Comparison of ENCODE assay signal across 23 cellular contexts in genomic region chr15:76363251-76363650, GRCh38. TPM values are rescaled to one million over a fixed set of nuclear protein-coding genes. Genes with fewer than 3 reads are reported as not detected.
"Had no signal": no experiment of that assay in that cellular context is flagged by ENCODE, and none has a peak within 500 bp of the region (broad histone marks: within the 10 kb centered on the region; RNA-seq: fewer than 3 reads in every experiment).

No MANE protein-coding gene starts in this region.

- H3K36me3 Mint-ChIP-seq: natural killer cell had no signal

- ATAC-seq: heart right ventricle; natural killer cell; sciatic nerve; stimulated activated memory B cell treated with anti-CD40 and anti-IgM and Interleukin-4, amounts not matched to agents 10 μg/mL and 1 μg/mL and 100 μg/mL, for 72 hours had no signal

- H3K9me3 Mint-ChIP-seq: natural killer cell; neural crest cell; stimulated activated memory B cell treated with anti-CD40 and anti-IgM and Interleukin-4, amounts not matched to agents 10 μg/mL and 1 μg/mL and 100 μg/mL, for 72 hours; stimulated activated naive CD8-positive, alpha-beta T cell treated with anti-CD3 and anti-CD28 coated beads, Interleukin-15, Interleukin-2, amounts not matched to agents 100 ng/mL and 50 ng/mL, for 24 hours had no signal

- H3K27ac Mint-ChIP-seq: natural killer cell; stimulated activated memory B cell treated with anti-CD40 and anti-IgM and Interleukin-4, amounts not matched to agents 10 μg/mL and 1 μg/mL and 100 μg/mL, for 72 hours; stimulated activated naive CD8-positive, alpha-beta T cell treated with anti-CD3 and anti-CD28 coated beads, Interleukin-15, Interleukin-2, amounts not matched to agents 100 ng/mL and 50 ng/mL, for 24 hours had no signal

- H3K27me3 ChIP-seq: dorsolateral prefrontal cortex, heart right ventricle, spleen, tibial artery had no signal

- DNase-seq: dorsolateral prefrontal cortex; effector CD8-positive, alpha-beta T cell; heart right ventricle; hypothalamus; kidney glomerular epithelial cell; mesendoderm; natural killer cell; posterior cingulate gyrus; spleen; stimulated activated CD4-positive, alpha-beta T cell treated with anti-CD3 and anti-CD28 coated beads, Interleukin-15, amount 100 ng/mL, for 24 hours; stimulated activated CD4-positive, alpha-beta T cell treated with anti-CD3 and anti-CD28 coated beads, Interleukin-1b, Interleukin-23, amount 100 ng/mL, for 48 hours; stimulated activated CD4-positive, alpha-beta T cell treated with anti-CD3 and anti-CD28 coated beads, Interleukin-4, amount 100 ng/mL, for 24 hours; tibial artery had no signal

- H3K4me3 ChIP-seq: coronary artery, dorsolateral prefrontal cortex, heart right ventricle, spleen, tibial artery had no signal

- H3K4me3 Mint-ChIP-seq: natural killer cell; neural crest cell; stimulated activated memory B cell treated with anti-CD40 and anti-IgM and Interleukin-4, amounts not matched to agents 10 μg/mL and 1 μg/mL and 100 μg/mL, for 72 hours; stimulated activated naive CD8-positive, alpha-beta T cell treated with anti-CD3 and anti-CD28 coated beads, Interleukin-15, Interleukin-2, amounts not matched to agents 100 ng/mL and 50 ng/mL, for 24 hours had no signal

- H3K4me1 Mint-ChIP-seq: natural killer cell; neural crest cell; stimulated activated memory B cell treated with anti-CD40 and anti-IgM and Interleukin-4, amounts not matched to agents 10 μg/mL and 1 μg/mL and 100 μg/mL, for 72 hours had no signal

- H3K27me3 Mint-ChIP-seq: stimulated activated memory B cell treated with anti-CD40 and anti-IgM and Interleukin-4, amounts not matched to agents 10 μg/mL and 1 μg/mL and 100 μg/mL, for 72 hours; stimulated activated naive CD8-positive, alpha-beta T cell treated with anti-CD3 and anti-CD28 coated beads, Interleukin-15, Interleukin-2, amounts not matched to agents 100 ng/mL and 50 ng/mL, for 24 hours had no signal

- H3K27ac ChIP-seq: coronary artery, dorsolateral prefrontal cortex, heart right ventricle, spleen, tibial artery had no signal

- H3K9me3 ChIP-seq: heart right ventricle, spleen, tibial artery had no signal

RNA-seq across cellular contexts. Expression of gene ISL2, which starts 26.7 kb away (rescaled TPM):
- total RNA-seq: frontal cortex, natural killer cell, neural crest cell, osteocyte, skeletal muscle tissue, temporal lobe had no signal
- polyA plus RNA-seq: heart right ventricle, urinary bladder had no signal
